14 cellular contexts compared by ENCODE assay signal in the genomic region with DNA sequence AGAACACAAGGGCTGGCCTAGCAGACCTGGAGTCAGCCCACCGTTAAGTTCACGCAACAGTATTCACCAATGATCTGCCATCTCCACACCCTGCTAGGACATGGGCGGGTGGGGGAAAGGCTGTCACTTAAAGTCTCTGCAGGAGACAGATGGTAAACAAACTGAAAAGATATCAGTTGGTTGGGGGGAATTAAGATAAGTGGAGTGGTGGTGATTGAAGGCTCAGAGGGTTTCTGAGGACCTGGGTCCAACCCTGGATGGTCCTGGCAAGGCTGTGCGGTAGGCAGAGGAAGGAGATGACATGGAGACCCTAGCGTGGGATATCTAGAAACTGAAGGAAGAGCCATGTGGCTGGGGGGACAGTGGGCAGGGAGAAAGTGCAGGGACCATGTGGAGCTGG.
"Had no signal": no experiment of that assay in that cellular context is flagged by ENCODE, and none has a peak within 500 bp of the region (broad histone marks: within the 10 kb centered on the region; RNA-seq: fewer than 3 reads in every experiment).

No MANE protein-coding gene starts in this region.

- H3K4me3 ChIP-seq: ascending aorta, breast epithelium, psoas muscle, sigmoid colon, tibial artery had no signal

- H3K4me1 ChIP-seq: ascending aorta, breast epithelium, psoas muscle, sigmoid colon, tibial artery had no signal

- ATAC-seq: activated T-helper 17 cell treated with anti-CD3 and anti-CD28 coated beads, Interleukin-2, amount 50 U/mL, for 72 hours; esophagus mucosa; psoas muscle; T-helper 17 cell had no signal

- H3K36me3 Mint-ChIP-seq: activated naive CD4-positive, alpha-beta T cell treated with anti-CD3 and anti-CD28 coated beads, Interleukin-2, amount 10 ng/mL, durations not matched to agents 7 days and 5 days had no signal

- H3K4me3 Mint-ChIP-seq: activated naive CD4-positive, alpha-beta T cell treated with anti-CD3 and anti-CD28 coated beads, Interleukin-2, amount 10 ng/mL, durations not matched to agents 7 days and 5 days; activated T-helper 17 cell treated with anti-CD3 and anti-CD28 coated beads, Interleukin-2, amount 50 U/mL, for 72 hours; nephron progenitor cell; T-helper 17 cell had no signal

- H3K27ac Mint-ChIP-seq: activated naive CD4-positive, alpha-beta T cell treated with anti-CD3 and anti-CD28 coated beads, Interleukin-2, amount 10 ng/mL, durations not matched to agents 7 days and 5 days; activated T-helper 17 cell treated with anti-CD3 and anti-CD28 coated beads, Interleukin-2, amount 50 U/mL, for 72 hours; nephron progenitor cell; T-helper 17 cell had no signal

- H3K27ac ChIP-seq: ascending aorta, breast epithelium, psoas muscle, sigmoid colon, tibial artery had no signal

- DNase-seq: activated CD4-positive, alpha-beta T cell treated with anti-CD3 and anti-CD28 coated beads for 48 hours; activated naive CD4-positive, alpha-beta T cell treated with anti-CD3 and anti-CD28 coated beads, Interleukin-2, amount 10 ng/mL, durations not matched to agents 7 days and 5 days; hippocampal formation; nephron progenitor cell; psoas muscle; SIG-M5; sigmoid colon; stimulated activated CD4-positive, alpha-beta T cell treated with anti-CD3 and anti-CD28 coated beads, Interleukin-12 subunit alpha, Interleukin-12 subunit beta, amount 100 ng/mL, for 4 hours; T-helper 17 cell; tibial artery had no signal

- H3K9me3 ChIP-seq: ascending aorta, psoas muscle had no signal

- H3K27me3 ChIP-seq: ascending aorta, sigmoid colon had no signal

- H3K4me1 Mint-ChIP-seq: activated naive CD4-positive, alpha-beta T cell treated with anti-CD3 and anti-CD28 coated beads, Interleukin-2, amount 10 ng/mL, durations not matched to agents 7 days and 5 days; activated T-helper 17 cell treated with anti-CD3 and anti-CD28 coated beads, Interleukin-2, amount 50 U/mL, for 72 hours; nephron progenitor cell; T-helper 17 cell had no signal

- H3K36me3 ChIP-seq: ascending aorta, breast epithelium, sigmoid colon, tibial artery had no signal
